ENCODE assay signal across 1 cellular context in the genomic region with DNA sequence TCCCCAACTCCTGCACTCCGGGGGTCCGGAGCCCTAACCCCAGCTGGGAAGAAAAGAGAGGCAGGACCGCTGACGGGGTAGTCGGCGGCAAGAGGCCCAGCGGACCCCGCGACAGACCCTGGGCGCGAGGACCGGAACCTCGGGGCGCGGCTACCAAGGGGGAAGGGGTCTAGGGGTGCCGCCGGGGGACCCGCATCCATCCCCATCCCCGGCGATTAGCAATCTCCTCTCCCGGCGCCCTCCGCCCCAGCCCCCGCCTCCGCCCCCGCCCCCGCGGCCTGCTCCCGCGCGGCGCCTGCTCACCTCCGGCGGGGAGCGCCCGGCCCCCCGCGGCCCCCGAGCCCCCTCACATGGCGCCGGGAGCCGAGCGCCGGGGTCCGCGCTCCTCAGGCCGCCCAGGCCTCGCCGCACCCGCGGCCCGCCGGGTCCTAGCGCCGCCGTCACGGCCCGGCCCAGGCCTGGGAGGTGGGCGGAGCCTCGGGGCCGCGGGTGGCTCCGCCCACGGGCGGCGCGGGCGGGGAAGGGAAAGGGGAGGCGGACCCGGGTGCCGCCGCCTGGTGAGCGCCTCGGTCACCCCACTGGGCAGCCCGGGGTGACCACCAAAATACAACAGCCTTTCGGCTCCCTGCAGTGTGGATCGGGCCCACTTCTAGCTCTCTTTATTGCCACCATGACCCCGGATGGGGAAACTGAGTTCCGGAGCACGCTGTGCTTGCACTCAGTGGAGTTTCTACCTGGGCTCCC.
TF ChIP-seq lines count a peak whose summit lies in the region.

A gene with protein sequence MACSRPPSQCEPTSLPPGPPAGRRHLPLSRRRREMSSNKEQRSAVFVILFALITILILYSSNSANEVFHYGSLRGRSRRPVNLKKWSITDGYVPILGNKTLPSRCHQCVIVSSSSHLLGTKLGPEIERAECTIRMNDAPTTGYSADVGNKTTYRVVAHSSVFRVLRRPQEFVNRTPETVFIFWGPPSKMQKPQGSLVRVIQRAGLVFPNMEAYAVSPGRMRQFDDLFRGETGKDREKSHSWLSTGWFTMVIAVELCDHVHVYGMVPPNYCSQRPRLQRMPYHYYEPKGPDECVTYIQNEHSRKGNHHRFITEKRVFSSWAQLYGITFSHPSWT (minus strand): TSS at position 404 of the 744 bp plus-strand sequence. CDS start 1,622 bp downstream, outside the sequence.

TF ChIP-seq in HepG2, 621 proteins besides CTCF, POLR2A, EP300 and RAD21 (continued from another document and continues in another):
- TF ChIP-seq, protein P1, sequence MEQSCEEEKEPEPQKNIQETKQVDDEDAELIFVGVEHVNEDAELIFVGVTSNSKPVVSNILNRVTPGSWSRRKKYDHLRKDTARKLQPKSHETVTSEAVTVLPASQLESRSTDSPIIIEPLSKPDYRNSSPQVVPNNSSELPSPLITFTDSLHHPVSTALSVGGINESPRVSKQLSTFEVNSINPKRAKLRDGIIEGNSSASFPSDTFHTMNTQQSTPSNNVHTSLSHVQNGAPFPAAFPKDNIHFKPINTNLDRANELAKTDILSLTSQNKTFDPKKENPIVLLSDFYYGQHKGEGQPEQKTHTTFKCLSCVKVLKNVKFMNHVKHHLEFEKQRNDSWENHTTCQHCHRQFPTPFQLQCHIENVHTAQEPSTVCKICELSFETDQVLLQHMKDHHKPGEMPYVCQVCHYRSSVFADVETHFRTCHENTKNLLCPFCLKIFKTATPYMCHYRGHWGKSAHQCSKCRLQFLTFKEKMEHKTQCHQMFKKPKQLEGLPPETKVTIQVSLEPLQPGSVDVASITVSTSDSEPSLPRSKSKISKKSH (CRISPR knock-in tag; IDR thresholded peaks at IDR 0.05; ENCODE audit: borderline replicate concordance), result no peak
- TF ChIP-seq, protein P2, sequence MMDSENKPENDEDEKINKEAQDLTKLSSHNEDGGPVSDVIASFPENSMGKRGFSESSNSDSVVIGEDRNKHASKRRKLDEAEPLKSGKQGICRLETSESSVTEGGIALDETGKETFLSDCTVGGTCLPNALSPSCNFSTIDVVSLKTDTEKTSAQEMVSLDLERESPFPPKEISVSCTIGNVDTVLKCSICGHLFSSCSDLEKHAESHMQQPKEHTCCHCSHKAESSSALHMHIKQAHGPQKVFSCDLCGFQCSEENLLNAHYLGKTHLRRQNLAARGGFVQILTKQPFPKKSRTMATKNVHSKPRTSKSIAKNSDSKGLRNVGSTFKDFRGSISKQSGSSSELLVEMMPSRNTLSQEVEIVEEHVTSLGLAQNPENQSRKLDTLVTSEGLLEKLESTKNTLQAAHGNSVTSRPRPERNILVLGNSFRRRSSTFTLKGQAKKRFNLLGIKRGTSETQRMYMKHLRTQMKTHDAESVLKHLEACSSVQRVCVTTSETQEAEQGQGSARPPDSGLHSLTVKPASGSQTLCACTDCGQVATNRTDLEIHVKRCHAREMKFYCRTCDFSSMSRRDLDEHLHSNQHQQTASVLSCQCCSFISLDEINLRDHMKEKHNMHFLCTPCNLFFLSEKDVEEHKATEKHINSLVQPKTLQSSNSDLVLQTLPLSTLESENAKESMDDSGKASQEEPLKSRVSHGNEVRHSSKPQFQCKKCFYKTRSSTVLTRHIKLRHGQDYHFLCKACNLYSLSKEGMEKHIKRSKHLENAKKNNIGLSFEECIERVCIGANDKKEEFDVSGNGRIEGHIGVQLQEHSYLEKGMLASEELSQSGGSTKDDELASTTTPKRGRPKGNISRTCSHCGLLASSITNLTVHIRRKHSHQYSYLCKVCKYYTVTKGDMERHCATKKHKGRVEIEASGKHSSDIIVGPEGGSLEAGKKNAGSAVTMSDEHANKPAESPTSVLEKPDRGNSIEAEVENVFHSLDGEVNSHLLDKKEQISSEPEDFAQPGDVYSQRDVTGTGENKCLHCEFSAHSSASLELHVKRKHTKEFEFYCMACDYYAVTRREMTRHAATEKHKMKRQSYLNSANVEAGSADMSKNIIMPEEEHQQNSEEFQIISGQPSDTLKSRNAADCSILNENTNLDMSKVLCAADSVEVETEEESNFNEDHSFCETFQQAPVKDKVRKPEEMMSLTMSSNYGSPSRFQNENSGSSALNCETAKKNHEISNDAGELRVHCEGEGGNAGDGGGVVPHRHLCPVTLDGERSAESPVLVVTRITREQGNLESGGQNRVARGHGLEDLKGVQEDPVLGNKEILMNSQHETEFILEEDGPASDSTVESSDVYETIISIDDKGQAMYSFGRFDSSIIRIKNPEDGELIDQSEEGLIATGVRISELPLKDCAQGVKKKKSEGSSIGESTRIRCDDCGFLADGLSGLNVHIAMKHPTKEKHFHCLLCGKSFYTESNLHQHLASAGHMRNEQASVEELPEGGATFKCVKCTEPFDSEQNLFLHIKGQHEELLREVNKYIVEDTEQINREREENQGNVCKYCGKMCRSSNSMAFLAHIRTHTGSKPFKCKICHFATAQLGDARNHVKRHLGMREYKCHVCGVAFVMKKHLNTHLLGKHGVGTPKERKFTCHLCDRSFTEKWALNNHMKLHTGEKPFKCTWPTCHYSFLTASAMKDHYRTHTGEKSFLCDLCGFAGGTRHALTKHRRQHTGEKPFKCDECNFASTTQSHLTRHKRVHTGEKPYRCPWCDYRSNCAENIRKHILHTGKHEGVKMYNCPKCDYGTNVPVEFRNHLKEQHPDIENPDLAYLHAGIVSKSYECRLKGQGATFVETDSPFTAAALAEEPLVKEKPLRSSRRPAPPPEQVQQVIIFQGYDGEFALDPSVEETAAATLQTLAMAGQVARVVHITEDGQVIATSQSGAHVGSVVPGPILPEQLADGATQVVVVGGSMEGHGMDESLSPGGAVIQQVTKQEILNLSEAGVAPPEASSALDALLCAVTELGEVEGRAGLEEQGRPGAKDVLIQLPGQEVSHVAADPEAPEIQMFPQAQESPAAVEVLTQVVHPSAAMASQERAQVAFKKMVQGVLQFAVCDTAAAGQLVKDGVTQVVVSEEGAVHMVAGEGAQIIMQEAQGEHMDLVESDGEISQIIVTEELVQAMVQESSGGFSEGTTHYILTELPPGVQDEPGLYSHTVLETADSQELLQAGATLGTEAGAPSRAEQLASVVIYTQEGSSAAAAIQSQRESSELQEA (CRISPR knock-in tag; IDR thresholded peaks at IDR 0.05; ENCODE audit: not compliant biosample characterization), result no peak
- 0 out of 2 replicates have a peak, but pooled peaks have one; percentile 6 for TF ChIP-seq BHLHE40 (IDR thresholded peaks at IDR 0.05; ENCODE audit: low read length)
- TF ChIP-seq CEBPG (CRISPR knock-in tag; IDR thresholded peaks at IDR 0.05), result no peak
- TF ChIP-seq BORCS8-MEF2B (CRISPR knock-in tag; IDR thresholded peaks at IDR 0.05), result no peak
- peak; percentile 68; the same call in 1 of the 2 replicates for TF ChIP-seq ZMAT3 (CRISPR knock-in tag; conservative IDR thresholded peaks at IDR 0.05)
- peak; percentile 67 for TF ChIP-seq SP4 (CRISPR knock-in tag; IDR thresholded peaks at IDR 0.05)
- 0 out of 2 replicates have a peak, but pooled peaks have one; percentile 27 for TF ChIP-seq ZNF790 (CRISPR knock-in tag; IDR thresholded peaks at IDR 0.05; ENCODE audit: borderline replicate concordance)
- 0 out of 2 replicates have a peak, but pooled peaks have one; percentile 4 for TF ChIP-seq ZNF629 (CRISPR knock-in tag; conservative IDR thresholded peaks at IDR 0.05)
- no peak for TF ChIP-seq ZNF350 (CRISPR knock-in tag; IDR thresholded peaks at IDR 0.05; ENCODE audit: borderline replicate concordance, low read depth)
- TF ChIP-seq ZBTB7A (CRISPR knock-in tag; IDR thresholded peaks at IDR 0.05), result no peak
- TF ChIP-seq, protein P3, sequence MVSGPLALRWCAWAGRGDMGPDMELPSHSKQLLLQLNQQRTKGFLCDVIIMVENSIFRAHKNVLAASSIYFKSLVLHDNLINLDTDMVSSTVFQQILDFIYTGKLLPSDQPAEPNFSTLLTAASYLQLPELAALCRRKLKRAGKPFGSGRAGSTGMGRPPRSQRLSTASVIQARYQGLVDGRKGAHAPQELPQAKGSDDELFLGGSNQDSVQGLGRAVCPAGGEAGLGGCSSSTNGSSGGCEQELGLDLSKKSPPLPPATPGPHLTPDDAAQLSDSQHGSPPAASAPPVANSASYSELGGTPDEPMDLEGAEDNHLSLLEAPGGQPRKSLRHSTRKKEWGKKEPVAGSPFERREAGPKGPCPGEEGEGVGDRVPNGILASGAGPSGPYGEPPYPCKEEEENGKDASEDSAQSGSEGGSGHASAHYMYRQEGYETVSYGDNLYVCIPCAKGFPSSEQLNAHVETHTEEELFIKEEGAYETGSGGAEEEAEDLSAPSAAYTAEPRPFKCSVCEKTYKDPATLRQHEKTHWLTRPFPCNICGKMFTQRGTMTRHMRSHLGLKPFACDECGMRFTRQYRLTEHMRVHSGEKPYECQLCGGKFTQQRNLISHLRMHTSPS (CRISPR knock-in tag; IDR thresholded peaks at IDR 0.05; ENCODE audit: low read depth), result no peak
- no peak for TF ChIP-seq ZNF703 (CRISPR knock-in tag; IDR thresholded peaks at IDR 0.05; ENCODE audit: borderline replicate concordance)
- TF ChIP-seq PRPF4 (IDR thresholded peaks at IDR 0.05; ENCODE audit: low read depth, low read length, poor library complexity, severe bottlenecking), result no peak
- TF ChIP-seq EEA1 (CRISPR knock-in tag; IDR thresholded peaks at IDR 0.05; ENCODE audit: borderline replicate concordance), result no peak
- no peak for TF ChIP-seq SRSF1 (optimal IDR thresholded peaks at IDR 0.05; ENCODE audit: low read depth, low read length)
- TF ChIP-seq, protein P4, sequence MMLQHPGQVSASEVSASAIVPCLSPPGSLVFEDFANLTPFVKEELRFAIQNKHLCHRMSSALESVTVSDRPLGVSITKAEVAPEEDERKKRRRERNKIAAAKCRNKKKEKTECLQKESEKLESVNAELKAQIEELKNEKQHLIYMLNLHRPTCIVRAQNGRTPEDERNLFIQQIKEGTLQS (CRISPR knock-in tag; IDR thresholded peaks at IDR 0.05), result no peak
- TF ChIP-seq, protein P5, sequence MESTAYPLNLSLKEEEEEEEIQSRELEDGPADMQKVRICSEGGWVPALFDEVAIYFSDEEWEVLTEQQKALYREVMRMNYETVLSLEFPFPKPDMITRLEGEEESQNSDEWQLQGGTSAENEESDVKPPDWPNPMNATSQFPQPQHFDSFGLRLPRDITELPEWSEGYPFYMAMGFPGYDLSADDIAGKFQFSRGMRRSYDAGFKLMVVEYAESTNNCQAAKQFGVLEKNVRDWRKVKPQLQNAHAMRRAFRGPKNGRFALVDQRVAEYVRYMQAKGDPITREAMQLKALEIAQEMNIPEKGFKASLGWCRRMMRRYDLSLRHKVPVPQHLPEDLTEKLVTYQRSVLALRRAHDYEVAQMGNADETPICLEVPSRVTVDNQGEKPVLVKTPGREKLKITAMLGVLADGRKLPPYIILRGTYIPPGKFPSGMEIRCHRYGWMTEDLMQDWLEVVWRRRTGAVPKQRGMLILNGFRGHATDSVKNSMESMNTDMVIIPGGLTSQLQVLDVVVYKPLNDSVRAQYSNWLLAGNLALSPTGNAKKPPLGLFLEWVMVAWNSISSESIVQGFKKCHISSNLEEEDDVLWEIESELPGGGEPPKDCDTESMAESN (CRISPR knock-in tag; conservative IDR thresholded peaks at IDR 0.05), result 0 out of 2 replicates have a peak, but pooled peaks have one; percentile 14
- TF ChIP-seq TMF1 (CRISPR knock-in tag; IDR thresholded peaks at IDR 0.05; ENCODE audit: low read depth), result peak; percentile 57; the same call in 1 of the 2 replicates
- TF ChIP-seq, protein P6, sequence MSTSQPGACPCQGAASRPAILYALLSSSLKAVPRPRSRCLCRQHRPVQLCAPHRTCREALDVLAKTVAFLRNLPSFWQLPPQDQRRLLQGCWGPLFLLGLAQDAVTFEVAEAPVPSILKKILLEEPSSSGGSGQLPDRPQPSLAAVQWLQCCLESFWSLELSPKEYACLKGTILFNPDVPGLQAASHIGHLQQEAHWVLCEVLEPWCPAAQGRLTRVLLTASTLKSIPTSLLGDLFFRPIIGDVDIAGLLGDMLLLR (CRISPR knock-in tag; IDR thresholded peaks at IDR 0.05), result no peak
- TF ChIP-seq, protein P7, sequence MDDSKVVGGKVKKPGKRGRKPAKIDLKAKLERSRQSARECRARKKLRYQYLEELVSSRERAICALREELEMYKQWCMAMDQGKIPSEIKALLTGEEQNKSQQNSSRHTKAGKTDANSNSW (CRISPR knock-in tag; IDR thresholded peaks at IDR 0.05; ENCODE audit: borderline replicate concordance), result no peak
- TF ChIP-seq CEBPB (IDR thresholded peaks at IDR 0.05; ENCODE audit: borderline replicate concordance, low read depth, low read length), result no peak
- no peak for TF ChIP-seq TAF1 (CRISPR knock-in tag; IDR thresholded peaks at IDR 0.05)
- TF ChIP-seq, protein P8, sequence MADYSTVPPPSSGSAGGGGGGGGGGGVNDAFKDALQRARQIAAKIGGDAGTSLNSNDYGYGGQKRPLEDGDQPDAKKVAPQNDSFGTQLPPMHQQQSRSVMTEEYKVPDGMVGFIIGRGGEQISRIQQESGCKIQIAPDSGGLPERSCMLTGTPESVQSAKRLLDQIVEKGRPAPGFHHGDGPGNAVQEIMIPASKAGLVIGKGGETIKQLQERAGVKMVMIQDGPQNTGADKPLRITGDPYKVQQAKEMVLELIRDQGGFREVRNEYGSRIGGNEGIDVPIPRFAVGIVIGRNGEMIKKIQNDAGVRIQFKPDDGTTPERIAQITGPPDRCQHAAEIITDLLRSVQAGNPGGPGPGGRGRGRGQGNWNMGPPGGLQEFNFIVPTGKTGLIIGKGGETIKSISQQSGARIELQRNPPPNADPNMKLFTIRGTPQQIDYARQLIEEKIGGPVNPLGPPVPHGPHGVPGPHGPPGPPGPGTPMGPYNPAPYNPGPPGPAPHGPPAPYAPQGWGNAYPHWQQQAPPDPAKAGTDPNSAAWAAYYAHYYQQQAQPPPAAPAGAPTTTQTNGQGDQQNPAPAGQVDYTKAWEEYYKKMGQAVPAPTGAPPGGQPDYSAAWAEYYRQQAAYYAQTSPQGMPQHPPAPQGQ (CRISPR knock-in tag; IDR thresholded peaks at IDR 0.05; ENCODE audit: borderline replicate concordance), result no peak
- TF ChIP-seq KDM2A (CRISPR knock-in tag; IDR thresholded peaks at IDR 0.05; ENCODE audit: borderline replicate concordance, low read depth), result no peak
- TF ChIP-seq ZNF782 (CRISPR knock-in tag; IDR thresholded peaks at IDR 0.05; ENCODE audit: borderline replicate concordance), result no peak
- TF ChIP-seq, protein P9, sequence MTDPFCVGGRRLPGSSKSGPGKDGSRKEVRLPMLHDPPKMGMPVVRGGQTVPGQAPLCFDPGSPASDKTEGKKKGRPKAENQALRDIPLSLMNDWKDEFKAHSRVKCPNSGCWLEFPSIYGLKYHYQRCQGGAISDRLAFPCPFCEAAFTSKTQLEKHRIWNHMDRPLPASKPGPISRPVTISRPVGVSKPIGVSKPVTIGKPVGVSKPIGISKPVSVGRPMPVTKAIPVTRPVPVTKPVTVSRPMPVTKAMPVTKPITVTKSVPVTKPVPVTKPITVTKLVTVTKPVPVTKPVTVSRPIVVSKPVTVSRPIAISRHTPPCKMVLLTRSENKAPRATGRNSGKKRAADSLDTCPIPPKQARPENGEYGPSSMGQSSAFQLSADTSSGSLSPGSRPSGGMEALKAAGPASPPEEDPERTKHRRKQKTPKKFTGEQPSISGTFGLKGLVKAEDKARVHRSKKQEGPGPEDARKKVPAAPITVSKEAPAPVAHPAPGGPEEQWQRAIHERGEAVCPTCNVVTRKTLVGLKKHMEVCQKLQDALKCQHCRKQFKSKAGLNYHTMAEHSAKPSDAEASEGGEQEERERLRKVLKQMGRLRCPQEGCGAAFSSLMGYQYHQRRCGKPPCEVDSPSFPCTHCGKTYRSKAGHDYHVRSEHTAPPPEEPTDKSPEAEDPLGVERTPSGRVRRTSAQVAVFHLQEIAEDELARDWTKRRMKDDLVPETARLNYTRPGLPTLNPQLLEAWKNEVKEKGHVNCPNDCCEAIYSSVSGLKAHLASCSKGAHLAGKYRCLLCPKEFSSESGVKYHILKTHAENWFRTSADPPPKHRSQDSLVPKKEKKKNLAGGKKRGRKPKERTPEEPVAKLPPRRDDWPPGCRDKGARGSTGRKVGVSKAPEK (CRISPR knock-in tag; IDR thresholded peaks at IDR 0.05; ENCODE audit: borderline replicate concordance), result no peak
- no peak for TF ChIP-seq ZKSCAN8 (CRISPR knock-in tag; IDR thresholded peaks at IDR 0.05; ENCODE audit: borderline replicate concordance)
